2 cellular contexts compared by ENCODE assay signal in genomic region chr6:3188262-3188661, GRCh38.
TF ChIP-seq lines count a peak whose summit lies in the region.

No MANE protein-coding gene starts in this region.

TF ChIP-seq in HepG2, 621 proteins besides CTCF, POLR2A, EP300 and RAD21:
- no peak for TF ChIP-seq ZNF850 (CRISPR knock-in tag; conservative IDR thresholded peaks at IDR 0.05)
- no peak for TF ChIP-seq SSRP1 (CRISPR knock-in tag; IDR thresholded peaks at IDR 0.05)
- TF ChIP-seq ZUFSP (CRISPR knock-in tag; IDR thresholded peaks at IDR 0.05; ENCODE audit: borderline replicate concordance), result no peak
- TF ChIP-seq PAWR (CRISPR knock-in tag; IDR thresholded peaks at IDR 0.05; ENCODE audit: borderline replicate concordance), result no peak
- no peak for TF ChIP-seq ZNF570 (CRISPR knock-in tag; IDR thresholded peaks at IDR 0.05; ENCODE audit: borderline replicate concordance)
- TF ChIP-seq RXRB (CRISPR knock-in tag; IDR thresholded peaks at IDR 0.05; ENCODE audit: borderline replicate concordance), result no peak
- no peak for TF ChIP-seq NFAT5 (CRISPR knock-in tag; IDR thresholded peaks at IDR 0.05)
- TF ChIP-seq MAF1 (CRISPR knock-in tag; IDR thresholded peaks at IDR 0.05; ENCODE audit: borderline replicate concordance), result no peak
- no peak for TF ChIP-seq ONECUT2 (CRISPR knock-in tag; IDR thresholded peaks at IDR 0.05)
- no peak for TF ChIP-seq TFDP2 (CRISPR knock-in tag; IDR thresholded peaks at IDR 0.05)
- TF ChIP-seq ZNF772 (CRISPR knock-in tag; IDR thresholded peaks at IDR 0.05), result no peak
- TF ChIP-seq ZNF576 (CRISPR knock-in tag; IDR thresholded peaks at IDR 0.05), result no peak
- TF ChIP-seq ZNF430 (CRISPR knock-in tag; IDR thresholded peaks at IDR 0.05), result no peak
- TF ChIP-seq FOXM1 (CRISPR knock-in tag; IDR thresholded peaks at IDR 0.05), result no peak
- no peak for TF ChIP-seq DNMT3B (CRISPR knock-in tag; conservative IDR thresholded peaks at IDR 0.05)
- no peak for TF ChIP-seq SUZ12 (IDR thresholded peaks at IDR 0.05; ENCODE audit: low read depth, low read length)

TF ChIP-seq in K562, 482 proteins besides CTCF, POLR2A, EP300 and RAD21:
- TF ChIP-seq ATF3 (IDR thresholded peaks at IDR 0.05), result no peak
- no peak for TF ChIP-seq ATF3 (CRISPR knock-in tag; conservative IDR thresholded peaks at IDR 0.05)
- TF ChIP-seq E2F6 (IDR thresholded peaks at IDR 0.05; ENCODE audit: borderline replicate concordance in 1 of 2, extremely low read depth in 1 of 2, insufficient read depth in 1 of 2, insufficient read length in 1 of 2, low read depth in 1 of 2, low read length in 1 of 2, poor library complexity in 1 of 2, severe bottlenecking in 1 of 2), result peak in 1 of 2 experiments; percentile 61
